8 cellular contexts compared by ENCODE assay signal in the genomic region with DNA sequence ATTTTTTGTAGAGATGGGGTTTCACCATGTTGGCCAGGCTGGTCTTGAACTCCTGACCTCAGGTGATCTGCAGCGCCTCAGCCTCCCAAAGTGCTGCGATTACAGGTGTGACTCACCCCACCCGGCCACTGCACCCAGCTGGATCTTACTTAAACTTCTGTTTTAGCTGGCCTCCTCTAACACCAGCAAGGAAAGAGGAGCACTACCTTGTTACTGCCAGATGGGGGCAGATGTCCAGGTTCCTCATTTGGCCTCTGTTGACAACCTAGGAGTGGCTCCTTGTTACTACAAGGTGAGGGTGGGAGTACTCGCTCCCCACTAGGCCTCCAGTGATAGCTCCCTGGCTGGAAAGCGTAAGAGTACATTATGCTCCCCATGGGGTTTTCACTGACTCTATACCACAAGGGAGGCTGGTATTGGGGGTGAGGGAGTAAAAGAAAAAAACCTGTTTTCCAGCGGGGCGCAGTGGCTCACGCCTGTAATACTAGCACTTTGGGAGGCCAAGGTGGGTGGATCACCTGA. TPM values are rescaled to one million over a fixed set of nuclear protein-coding genes. Genes with fewer than 3 reads are reported as not detected.
DNase-seq lines count a peak whose midpoint lies in the region; ATAC-seq and TF ChIP-seq lines count a peak whose summit lies in the region.

No MANE protein-coding gene starts in this region.

- H3K27me3 ChIP-seq in OCI-LY3 (ENCODE audit: low read depth, low read length), result no peaks in the 10 kb centered on the region
- H3K27me3 ChIP-seq in gastroesophageal sphincter, result no peaks in the 10 kb centered on the region
- H3K27me3 ChIP-seq in gastrocnemius medialis, result no peaks in the 10 kb centered on the region

- H3K9me3 ChIP-seq in OCI-LY3 (ENCODE audit: insufficient read depth, low read length), result no peaks in the 10 kb centered on the region
- H3K9me3 ChIP-seq in gastroesophageal sphincter, result no peaks in the 10 kb centered on the region
- H3K9me3 ChIP-seq in gastrocnemius medialis, result no peaks in the 10 kb centered on the region

- H2AFZ ChIP-seq in OCI-LY3 (ENCODE audit: low read depth, low read length), result peak overlapping the region; percentile 73

- peak overlapping the region; percentile 55 for H3K9ac ChIP-seq in OCI-LY3 (ENCODE audit: low read length)

- H4K20me1 ChIP-seq in OCI-LY3 (ENCODE audit: insufficient read depth, low read length), result no peaks in the 10 kb centered on the region

- peak overlapping the region; percentile 48 for H3K4me3 ChIP-seq in OCI-LY3 (ENCODE audit: low read length)
- H3K4me3 ChIP-seq in gastroesophageal sphincter, result no peak overlapping the region
- H3K4me3 ChIP-seq in gastrocnemius medialis, result no peak overlapping the region

- 47% methylated on average over 3 of the region's 8 CpGs; no CpG with 5 or more reads in 1 of the 2 donors for WGBS in gastroesophageal sphincter (ENCODE audit: low coverage in 1 of 2), 2 donors

- H3K4me1 ChIP-seq in OCI-LY3 (ENCODE audit: low read length), result peaks cover 22% of the 10 kb centered on the region
- peaks cover 0 to 6% (median 0%) of the 10 kb centered on the region in 3 donors for H3K4me1 ChIP-seq in gastroesophageal sphincter
- no peaks in the 10 kb centered on the region for H3K4me1 ChIP-seq in gastrocnemius medialis

- no peaks in the 10 kb centered on the region for H3K79me2 ChIP-seq in OCI-LY3 (ENCODE audit: low read length)

- peak overlapping the region; percentile 48 for H3K27ac ChIP-seq in OCI-LY3 (ENCODE audit: low read length)
- H3K27ac ChIP-seq in gastroesophageal sphincter, result no peak overlapping the region
- no peak overlapping the region for H3K27ac ChIP-seq in gastrocnemius medialis

- in situ Hi-C loops in gastrocnemius medialis (cut with MboI; ENCODE audit: low sequenced_read_pairs in 4 of 4), result loop anchor here in 1 of 4 donors (10.0 kb wide), 1 partner anchor 215 kb away; no protein-coding TSS in a partner anchor

- TF ChIP-seq EP300 in gastroesophageal sphincter (IDR thresholded peaks at IDR 0.05), result no peak

- DNase-seq in CMK (ENCODE audit: low read depth), result peak; percentile 37
- DNase-seq in activated T-cell treated with anti-CD3 and anti-CD28 coated beads, Interleukin-2, amount 50 U/mL, for 48 hours, result peak; percentile 71 to 76
- peak in 1 of 2 donors; percentile 45 for DNase-seq in gastrocnemius medialis
- no peak for DNase-seq in GOT3 (lab: John Stamatoyannopoulos, UW)

- no peak for TF ChIP-seq POLR2A in gastroesophageal sphincter (IDR thresholded peaks at IDR 0.05)
- no peak for TF ChIP-seq POLR2A in gastrocnemius medialis (IDR thresholded peaks at IDR 0.05)

- ATAC-seq in GM19043 (IDR thresholded peaks at IDR 0.05; ENCODE audit: low read depth, unreplicated experiment), result peak; percentile 84
- ATAC-seq in HG03432 (IDR thresholded peaks at IDR 0.05; ENCODE audit: unreplicated experiment), result peak; percentile 80
- ATAC-seq in gastroesophageal sphincter, result peak; percentile 50
- peak; percentile 54 to 84 for ATAC-seq in gastrocnemius medialis

- TF ChIP-seq CTCF in OCI-LY3 (IDR thresholded peaks at IDR 0.05; ENCODE audit: low read depth, low read length), result peak; percentile 65
- peak; percentile 23 to 65 (median 52) for TF ChIP-seq CTCF in gastroesophageal sphincter (IDR thresholded peaks at IDR 0.05)
- TF ChIP-seq CTCF in gastrocnemius medialis (IDR thresholded peaks at IDR 0.05 in 4 of 5, conservative IDR thresholded peaks at IDR 0.05 in 1 of 5), result peak; percentile 15 to 66 (median 49)

- intact Hi-C loops in gastrocnemius medialis (cut with DNase I; ENCODE audit: low total_unique reads), result no loop called here

- H3K4me2 ChIP-seq in OCI-LY3 (ENCODE audit: low read length), result peak overlapping the region; percentile 42

- no peaks in the 10 kb centered on the region for H3K36me3 ChIP-seq in OCI-LY3 (replicated peaks; ENCODE audit: low read depth, low read length)
- no peaks in the 10 kb centered on the region for H3K36me3 ChIP-seq in gastroesophageal sphincter
- no peaks in the 10 kb centered on the region for H3K36me3 ChIP-seq in gastrocnemius medialis

RNA-seq across cellular contexts. Expression of a gene that starts 13.1 kb away (rescaled TPM):
- total RNA-seq in gastroesophageal sphincter (10 to 100 TPM; 43.1 to 59.6 (median 51.3) TPM), gastrocnemius medialis (10 to 100 TPM; 20.7 to 40.0 (median 30.8) TPM)

RNA-seq across cellular contexts. Expression of a gene that starts 27.2 kb away (rescaled TPM):
- 10 to 100 TPM; 43.6 to 91.3 (median 68.6) TPM for total RNA-seq in gastroesophageal sphincter
- total RNA-seq in gastrocnemius medialis, result 10 to 100 TPM; 56.5 to 71.1 (median 65.2) TPM
